Comparison of ENCODE assay signal across 8 cellular contexts in genomic region chr20:52312131-52312729, GRCh38.
DNase-seq lines count a peak whose midpoint lies in the region; ATAC-seq and TF ChIP-seq lines count a peak whose summit lies in the region.

No MANE protein-coding gene starts in this region.

- DNase-seq in Right ventricle myocardium inferior (ENCODE audit: missing footprints) (no peak), cardiac septum (ENCODE audit: low spot score) (no peak), MV-4-11 (lab: John Stamatoyannopoulos, UW) (peak; percentile 16), SJCRH30 (peak; percentile 45 to 87), astrocyte of the cerebellum (ENCODE audit: low read depth) (peak; percentile 42), hippocampal formation (lab: John Stamatoyannopoulos, UW) (peak; percentile 5 to 34)
- DNase-seq in stimulated activated CD4-positive, alpha-beta T cell treated with anti-CD3 and anti-CD28 coated beads, Interleukin-12 subunit alpha, Interleukin-12 subunit beta, amount 100 ng/mL, for 4 hours = peak; percentile 30

- H3K27me3 ChIP-seq in SJCRH30 = peaks cover 7% of the 10 kb centered on the region

- H3K4me3 ChIP-seq in SJCRH30 (no peak overlapping the region), astrocyte of the cerebellum (ENCODE audit: low read depth, low read length) (no peak overlapping the region)

- ATAC-seq in Right ventricle myocardium inferior = peak; percentile 56
- no peak for ATAC-seq in HG02763 (IDR thresholded peaks at IDR 0.05; ENCODE audit: unreplicated experiment)

- no peaks in the 10 kb centered on the region for H3K4me1 ChIP-seq in SJCRH30

- no peaks in the 10 kb centered on the region for H3K9me3 ChIP-seq in SJCRH30 (replicated peaks)

- peak; percentile 79 for TF ChIP-seq CTCF in astrocyte of the cerebellum (IDR thresholded peaks at IDR 0.05; ENCODE audit: low read depth, low read length, missing control alignments)

- H3K36me3 ChIP-seq in SJCRH30 = no peaks in the 10 kb centered on the region

- in situ Hi-C loops in astrocyte of the cerebellum (cut with HindIII; ENCODE audit: low sequenced_read_pairs) = no loop called here

- intact Hi-C loops in Right ventricle myocardium inferior (cut with DNase I) = loop anchor here (10.0 kb wide), 1 partner anchor 903 kb away; no protein-coding TSS in a partner anchor
- intact Hi-C loops in cardiac septum (cut with DNase I) = loop anchor here (5.0 kb wide), 2 partner anchors 65 to 1235 kb away; no protein-coding TSS in a partner anchor

- no peak overlapping the region for H3K27ac ChIP-seq in SJCRH30

Comparison
In these comparisons a context has a peak if more than half of its experiments do, and no peak if none do; other contexts are left out.
1. DNase-seq: peak in MV-4-11 (single experiment), SJCRH30 (2 of 2), astrocyte of the cerebellum (single experiment), hippocampal formation (2 of 2) and stimulated activated CD4-positive, alpha-beta T cell treated with anti-CD3 and anti-CD28 coated beads, Interleukin-12 subunit alpha, Interleukin-12 subunit beta, amount 100 ng/mL, for 4 hours (single experiment); none in Right ventricle myocardium inferior (single experiment) and cardiac septum (single experiment).